ENCODE assay signal across 1 cellular context in the genomic region with DNA sequence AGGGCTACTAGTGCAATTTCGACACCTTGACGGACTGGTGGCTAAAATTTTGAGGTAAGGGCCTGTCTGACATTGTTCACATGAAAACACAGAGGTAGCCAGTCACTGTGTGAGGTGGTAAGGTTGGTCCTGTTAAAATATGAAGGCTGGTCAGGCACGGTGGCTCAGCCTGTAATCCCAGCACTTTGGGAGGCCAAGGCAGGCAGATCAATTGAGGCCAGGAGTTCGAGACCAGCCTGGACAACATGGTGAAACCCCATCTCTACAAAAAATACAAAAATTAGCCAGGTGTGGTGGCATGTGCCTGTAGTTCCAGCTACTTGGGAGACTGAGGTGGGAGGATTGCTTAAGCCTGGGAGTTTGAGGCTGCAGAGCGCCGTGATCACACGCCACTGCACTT.
TF ChIP-seq lines count a peak whose summit lies in the region.
"Not testable (repeated sequence)": the region's sequence is repeated elsewhere in the genome, so short reads cannot be mapped to it uniquely, and the experiment has no call there.

No MANE protein-coding gene starts in this region.

TF ChIP-seq in K562, 482 proteins besides CTCF, POLR2A, EP300 and RAD21:
- not testable (repeated sequence) for TF ChIP-seq ID3 (CRISPR knock-in tag; IDR thresholded peaks at IDR 0.05)
- TF ChIP-seq ID3 (tag; IDR thresholded peaks at IDR 0.05) (peak; percentile 28; the same call in 1 of the 2 replicates), GATAD2A (IDR thresholded peaks at IDR 0.05) (0 out of 2 replicates have a peak, but pooled peaks have one; percentile 26), THRB (CRISPR knock-in tag; conservative IDR thresholded peaks at IDR 0.05) (0 out of 2 replicates have a peak, but pooled peaks have one; percentile 15), ZBTB26 (CRISPR knock-in tag; IDR thresholded peaks at IDR 0.05) (peak; percentile 58; the same call in 1 of the 2 replicates), KLF6 (CRISPR knock-in tag; IDR thresholded peaks at IDR 0.05; ENCODE audit: borderline replicate concordance) (0 out of 2 replicates have a peak, but pooled peaks have one; percentile 5), HMG20B (CRISPR knock-in tag; IDR thresholded peaks at IDR 0.05) (0 out of 2 replicates have a peak, but pooled peaks have one; percentile 10)
- TF ChIP-seq, protein P1, sequence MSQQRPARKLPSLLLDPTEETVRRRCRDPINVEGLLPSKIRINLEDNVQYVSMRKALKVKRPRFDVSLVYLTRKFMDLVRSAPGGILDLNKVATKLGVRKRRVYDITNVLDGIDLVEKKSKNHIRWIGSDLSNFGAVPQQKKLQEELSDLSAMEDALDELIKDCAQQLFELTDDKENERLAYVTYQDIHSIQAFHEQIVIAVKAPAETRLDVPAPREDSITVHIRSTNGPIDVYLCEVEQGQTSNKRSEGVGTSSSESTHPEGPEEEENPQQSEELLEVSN (IDR thresholded peaks at IDR 0.05; ENCODE audit: borderline replicate concordance in 1 of 2, extremely low read depth in 1 of 2, insufficient read depth in 1 of 2, insufficient read length in 1 of 2, low read depth in 1 of 2, low read length in 1 of 2, poor library complexity in 1 of 2, severe bottlenecking in 1 of 2), result peak in 1 of 2 experiments; percentile 9
- TF ChIP-seq, protein P2, sequence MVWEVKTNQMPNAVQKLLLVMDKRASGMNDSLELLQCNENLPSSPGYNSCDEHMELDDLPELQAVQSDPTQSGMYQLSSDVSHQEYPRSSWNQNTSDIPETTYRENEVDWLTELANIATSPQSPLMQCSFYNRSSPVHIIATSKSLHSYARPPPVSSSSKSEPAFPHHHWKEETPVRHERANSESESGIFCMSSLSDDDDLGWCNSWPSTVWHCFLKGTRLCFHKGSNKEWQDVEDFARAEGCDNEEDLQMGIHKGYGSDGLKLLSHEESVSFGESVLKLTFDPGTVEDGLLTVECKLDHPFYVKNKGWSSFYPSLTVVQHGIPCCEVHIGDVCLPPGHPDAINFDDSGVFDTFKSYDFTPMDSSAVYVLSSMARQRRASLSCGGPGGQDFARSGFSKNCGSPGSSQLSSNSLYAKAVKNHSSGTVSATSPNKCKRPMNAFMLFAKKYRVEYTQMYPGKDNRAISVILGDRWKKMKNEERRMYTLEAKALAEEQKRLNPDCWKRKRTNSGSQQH (CRISPR knock-in tag; IDR thresholded peaks at IDR 0.05), result peak; percentile 50; the same call in 1 of the 2 replicates
